Comparison of ENCODE assay signal across 16 cellular contexts in the genomic region with DNA sequence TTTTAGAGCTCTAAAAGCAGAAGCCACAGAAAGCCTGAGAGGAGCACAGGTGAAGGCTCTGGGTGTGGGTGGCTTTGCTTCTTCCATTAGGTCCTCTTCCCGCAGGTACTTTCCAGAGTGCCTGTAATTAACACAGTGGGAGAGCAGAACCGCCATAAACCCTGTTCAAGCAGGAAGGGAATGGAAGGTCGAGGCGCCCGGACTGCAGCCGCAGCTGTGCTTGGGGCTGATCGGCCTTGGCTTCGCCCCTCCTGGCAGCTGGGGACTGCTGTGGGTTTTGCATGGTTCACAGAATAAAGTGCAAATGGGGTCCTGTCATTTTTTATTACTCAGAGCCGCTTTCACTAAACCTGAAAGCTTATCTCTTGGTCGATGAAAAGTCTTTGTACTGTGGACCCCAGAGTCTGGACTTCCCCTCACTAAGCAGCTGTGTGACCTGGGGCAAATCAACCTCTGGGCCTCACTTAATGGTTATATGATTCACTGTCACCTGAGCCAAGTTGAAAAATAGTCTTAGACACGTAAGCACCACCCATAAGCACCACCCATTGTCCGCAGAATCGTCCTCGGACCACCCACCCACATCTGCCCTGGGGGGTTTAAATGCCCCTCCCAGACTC.
A peak's percentile ranks its signal among the peaks of the same experiment; 100 is the strongest.
DNase-seq lines count a peak whose midpoint lies in the region; ATAC-seq and TF ChIP-seq lines count a peak whose summit lies in the region.
"Had no signal": no experiment of that assay in that cellular context is flagged by ENCODE, and none has a peak within 500 bp of the region (broad histone marks: within the 10 kb centered on the region; RNA-seq: fewer than 3 reads in every experiment).

No MANE protein-coding gene starts in this region.

- TF ChIP-seq CTCF in GM13977 (IDR thresholded peaks at IDR 0.05; ENCODE audit: extremely low read depth, insufficient read depth, missing control alignments) (no peak), neural progenitor cell (IDR thresholded peaks at IDR 0.05) (no peak), RWPE1 (conservative IDR thresholded peaks at IDR 0.05; ENCODE audit: low read depth) (no peak)

- H3K4me3 ChIP-seq in neural progenitor cell: no peak overlapping the region
- H3K4me3 ChIP-seq: testis had no signal

- CTCF ChIA-PET in RWPE1 (lab: Yijun Ruan, JAX): no interaction called here

- DNase-seq in GM13977 (ENCODE audit: low spot score) (peak; percentile 67), NCI-H748 treated with DMSO at 0.1 percent for 48 hours (lab: John Stamatoyannopoulos, UW) (peak; percentile 9), neural progenitor cell (ENCODE audit: low spot score) (no peak), RWPE1 (ENCODE audit: low spot score) (no peak), occipital lobe (lab: John Stamatoyannopoulos, UW) (no peak), Ammon's horn (ENCODE audit: low spot score) (no peak)
- DNase-seq: activated CD8-positive, alpha-beta memory T cell treated with anti-CD3 and anti-CD28 coated beads, Interleukin-2, amount 50 U/mL, for 4 hours; amygdala; CD8-positive, alpha-beta T cell; HFFc6; IMR-90; NK-92 treated with Interleukin-12 subunit alpha and Interleukin-12 subunit beta, amount 100 ng/mL, for 24 hours; testis had no signal

- no peaks in the 10 kb centered on the region for H3K79me2 ChIP-seq in neural progenitor cell (ENCODE audit: low read depth)

- in situ Hi-C loops in GM13977 (cut with MboI; ENCODE audit: low pct_unique_long_range_greater_than_20kb, low sequenced_read_pairs, unreplicated experiment): no loop called here

- peak; percentile 54 for ATAC-seq in HG02623 (IDR thresholded peaks at IDR 0.05; ENCODE audit: unreplicated experiment)
- no peak for ATAC-seq in GM18870 (IDR thresholded peaks at IDR 0.05; ENCODE audit: unreplicated experiment)
- ATAC-seq: CD8-positive, alpha-beta T cell had no signal

- no peaks in the 10 kb centered on the region for H3K36me3 ChIP-seq in neural progenitor cell

- H3F3A ChIP-seq in neural progenitor cell (ENCODE audit: low read depth): no peaks in the 10 kb centered on the region

- H3K27ac Mint-ChIP-seq in neural progenitor cell: peak overlapping the region; percentile 43
- H3K27ac Mint-ChIP-seq: CD8-positive, alpha-beta T cell; HFFc6; T-helper 2 cell treated with Interferon-gamma antibody and Interleukin-4, amounts not matched to agents 5 μg/mL and 100 μg/mL, for 36 hours had no signal

- no peak overlapping the region for H2AFZ ChIP-seq in neural progenitor cell (replicated peaks)

- H3K4me1 Mint-ChIP-seq in neural progenitor cell: peaks cover 6% of the 10 kb centered on the region

- H3K27me3 Mint-ChIP-seq in neural progenitor cell (ENCODE audit: insufficient read depth, low read depth): peaks cover 4% of the 10 kb centered on the region

- no peak overlapping the region for H3K9ac ChIP-seq in neural progenitor cell

- peaks cover 4% of the 10 kb centered on the region for H3K9me3 Mint-ChIP-seq in neural progenitor cell
- H3K9me3 Mint-ChIP-seq: CD8-positive, alpha-beta T cell; T-helper 2 cell treated with Interferon-gamma antibody and Interleukin-4, amounts not matched to agents 5 μg/mL and 100 μg/mL, for 36 hours had no signal

- no peak overlapping the region for H3K4me2 ChIP-seq in neural progenitor cell

- no peaks in the 10 kb centered on the region for H3K36me3 Mint-ChIP-seq in neural progenitor cell
- H3K36me3 Mint-ChIP-seq: CD8-positive, alpha-beta T cell had no signal

- no peaks in the 10 kb centered on the region for H3K27me3 ChIP-seq in neural progenitor cell
- H3K27me3 ChIP-seq: testis had no signal

- no peaks in the 10 kb centered on the region for H3K9me3 ChIP-seq in neural progenitor cell (ENCODE audit: low read depth)
- H3K9me3 ChIP-seq: testis had no signal

- POLR2A ChIA-PET in RWPE1 (lab: Yijun Ruan, JAX; ENCODE audit: low non-redundant PET): no interaction called here

- H3K4me3 Mint-ChIP-seq in neural progenitor cell: no peak overlapping the region
- H3K4me3 Mint-ChIP-seq: CD8-positive, alpha-beta T cell; HFFc6; T-helper 2 cell treated with Interferon-gamma antibody and Interleukin-4, amounts not matched to agents 5 μg/mL and 100 μg/mL, for 36 hours had no signal

- H3K27ac ChIP-seq in neural progenitor cell (no peak overlapping the region), RWPE1 (no peak overlapping the region)
- H3K27ac ChIP-seq: testis had no signal

- H3K4me1 ChIP-seq in neural progenitor cell: no peaks in the 10 kb centered on the region
- H3K4me1 ChIP-seq: testis had no signal

- no peaks in the 10 kb centered on the region for H4K20me1 ChIP-seq in neural progenitor cell (ENCODE audit: low read depth)

Comparison
In these comparisons a context has a peak if more than half of its experiments do, and no peak if none do; other contexts are left out.
1. DNase-seq: peak in GM13977 (single experiment) and NCI-H748 treated with DMSO at 0.1 percent for 48 hours (single experiment); none in neural progenitor cell (single experiment), RWPE1 (single experiment), occipital lobe (single experiment) and Ammon's horn (single experiment).